Comparison of ENCODE assay signal across 9 cellular contexts in the genomic region with DNA sequence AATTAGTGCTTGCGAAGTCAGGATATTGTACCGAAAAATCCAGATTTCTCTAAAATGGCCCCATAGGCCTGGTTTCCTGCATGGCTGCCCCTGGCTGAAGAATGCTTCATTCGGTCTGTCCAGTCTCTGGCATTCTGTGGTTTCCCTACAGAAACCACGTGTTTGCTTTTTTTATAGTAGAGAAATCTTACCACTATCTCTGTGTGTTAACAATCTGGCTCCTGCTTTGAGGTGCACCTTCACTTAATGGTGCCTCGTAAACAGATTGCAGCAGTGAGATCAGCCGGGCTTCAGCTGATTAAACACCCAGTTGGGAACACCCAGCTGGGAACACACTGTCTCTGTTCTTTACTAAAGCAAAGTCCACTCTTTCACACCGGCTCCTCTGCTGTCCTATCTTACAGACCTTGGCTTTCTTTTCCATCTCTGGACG. TPM values are rescaled to one million over a fixed set of nuclear protein-coding genes. Genes with fewer than 3 reads are reported as not detected.
DNase-seq lines count a peak whose midpoint lies in the region; ATAC-seq and TF ChIP-seq lines count a peak whose summit lies in the region.
"Had no signal": no experiment of that assay in that cellular context is flagged by ENCODE, and none has a peak within 500 bp of the region (broad histone marks: within the 10 kb centered on the region; RNA-seq: fewer than 3 reads in every experiment).

No MANE protein-coding gene starts in this region.

- no TSS peak for BruUV-seq in HCT116 (replicated peaks; lab: Mats Ljungman, UMichigan)

- no peak overlapping the region for H3K4me3 Mint-ChIP-seq in activated CD8-positive, alpha-beta T cell treated with anti-CD3 and anti-CD28 coated beads for 36 hours

- intact Hi-C loops in HCT116 (cut with micrococcal nuclease): no loop called here
- intact Hi-C loops in activated CD8-positive, alpha-beta T cell treated with anti-CD3 and anti-CD28 coated beads for 36 hours (cut with micrococcal nuclease): no loop called here
- intact Hi-C loops in right lobe of liver (cut with DNase I): loop anchor here in 1 of 2 donors (10.0 kb wide), 1 partner anchor 123 kb away; the partner anchor contains the start of gene KLHDC2

- no peaks in the 10 kb centered on the region for H3K9me3 ChIP-seq in HCT116 (ENCODE audit: control insufficient read depth in 1 of 2, insufficient read depth in 1 of 2, low read depth in 1 of 2, low read length in 2 of 2)
- H3K9me3 ChIP-seq in right lobe of liver: no peaks in the 10 kb centered on the region

- H3K27me3 ChIP-seq in HCT116 (ENCODE audit: insufficient read depth, low read length) (no peaks in the 10 kb centered on the region), right lobe of liver (no peaks in the 10 kb centered on the region)

- H3K4me1 Mint-ChIP-seq in activated CD8-positive, alpha-beta T cell treated with anti-CD3 and anti-CD28 coated beads for 36 hours (ENCODE audit: low read depth): peaks cover 44% of the 10 kb centered on the region

- no peak for TF ChIP-seq CTCF in AG10803 (conservative IDR thresholded peaks at IDR 0.05; ENCODE audit: low read length)
- no peak for TF ChIP-seq CTCF in HCT116 (IDR thresholded peaks at IDR 0.05 in 2 of 3, conservative IDR thresholded peaks at IDR 0.05 in 1 of 3; ENCODE audit: borderline replicate concordance in 1 of 3, insufficient read depth in 1 of 3, low read depth in 2 of 3, low read length in 2 of 3)
- TF ChIP-seq CTCF in activated CD8-positive, alpha-beta T cell treated with anti-CD3 and anti-CD28 coated beads for 36 hours (IDR thresholded peaks at IDR 0.05): no peak
- TF ChIP-seq CTCF in right lobe of liver (IDR thresholded peaks at IDR 0.05): no peak
- TF ChIP-seq CTCF in RWPE1 (conservative IDR thresholded peaks at IDR 0.05; ENCODE audit: low read depth): no peak

- H3K27ac ChIP-seq in HCT116 (ENCODE audit: low read depth, low read length): no peak overlapping the region
- H3K27ac ChIP-seq in right lobe of liver: peak overlapping the region; percentile 35 to 86 (median 78)
- no peak overlapping the region for H3K27ac ChIP-seq in RWPE1

- peaks cover 38% of the 10 kb centered on the region for H3K79me2 ChIP-seq in HCT116 (ENCODE audit: insufficient read depth, low read length)

- WGBS in right lobe of liver (ENCODE audit: insufficient coverage, low coverage, low lambda C conversion rate, missing lambda C conversion rate): 33% methylated on average over 8 of the region's 8 CpGs

- no peak for TF ChIP-seq POLR2A in HCT116 (IDR thresholded peaks at IDR 0.05; ENCODE audit: borderline replicate concordance, extremely low read depth, insufficient read depth, insufficient read length)
- peak; percentile 7 for TF ChIP-seq POLR2A in right lobe of liver (IDR thresholded peaks at IDR 0.05)
- no peak for TF ChIP-seq POLR2A in GM18505 (IDR thresholded peaks at IDR 0.05; ENCODE audit: borderline replicate concordance, extremely low read depth, insufficient read depth, insufficient read length)

- H3K36me3 ChIP-seq in HCT116 (ENCODE audit: control insufficient read depth in 1 of 2, insufficient read depth in 2 of 2, low read length in 2 of 2): peaks cover 3 to 14% of the 10 kb centered on the region in 2 experiments; a peak in 1 of 4 replicates
- H3K36me3 ChIP-seq in right lobe of liver: peaks cover 0 to 6% (median 2%) of the 10 kb centered on the region in 4 donors

- POLR2A ChIA-PET in HCT116 (lab: Charles Lee) (no interaction called here), RWPE1 (lab: Yijun Ruan, JAX; ENCODE audit: low non-redundant PET) (no interaction called here)
- POLR2A ChIA-PET in activated CD8-positive, alpha-beta T cell treated with anti-CD3 and anti-CD28 coated beads for 36 hours (lab: Charles Lee): interaction anchor here (0.7 to 0.9 kb wide), 2 partner anchors 43 to 190 kb away, joined by 3 read pairs; partner anchors contain the start of gene LRR1

- no peak for TF ChIP-seq RAD21 in HCT116 (IDR thresholded peaks at IDR 0.05; ENCODE audit: low read depth)

- H3K27me3 Mint-ChIP-seq in activated CD8-positive, alpha-beta T cell treated with anti-CD3 and anti-CD28 coated beads for 36 hours: no peaks in the 10 kb centered on the region

- peak; percentile 14; the same call in 1 of the 2 replicates for ATAC-seq in HCT116
- no peak for ATAC-seq in activated CD8-positive, alpha-beta T cell treated with anti-CD3 and anti-CD28 coated beads for 36 hours
- ATAC-seq in right lobe of liver: peak; percentile 93 to 96 (median 94)
- ATAC-seq in GM18505 (IDR thresholded peaks at IDR 0.05; ENCODE audit: unreplicated experiment): no peak

- no peaks in the 10 kb centered on the region; the same call in 1 of the 2 replicates for H4K20me1 ChIP-seq in HCT116 (ENCODE audit: insufficient read depth)

- no peak overlapping the region for H3K4me2 ChIP-seq in HCT116 (ENCODE audit: low read length)

- H3K9me2 ChIP-seq in HCT116 (ENCODE audit: insufficient read depth): no peaks in the 10 kb centered on the region

- no peak overlapping the region for H2AFZ ChIP-seq in HCT116 (ENCODE audit: low read depth, low read length, poor library complexity, severe bottlenecking)

- peaks cover 0 to 2% of the 10 kb centered on the region in 2 experiments; a peak in 1 of 4 replicates for H3K4me1 ChIP-seq in HCT116 (ENCODE audit: control insufficient read depth in 1 of 2, insufficient read depth in 2 of 2, low read length in 2 of 2)
- H3K4me1 ChIP-seq in right lobe of liver: peaks cover 0 to 47% (median 16%) of the 10 kb centered on the region in 4 donors

- no peaks in the 10 kb centered on the region for H3K9me3 Mint-ChIP-seq in activated CD8-positive, alpha-beta T cell treated with anti-CD3 and anti-CD28 coated beads for 36 hours

- H3K36me3 Mint-ChIP-seq in activated CD8-positive, alpha-beta T cell treated with anti-CD3 and anti-CD28 coated beads for 36 hours (ENCODE audit: low read depth): peaks cover 43% of the 10 kb centered on the region

- RAD21 ChIA-PET in HCT116 (lab: Charles Lee; ENCODE audit: low non-redundant PET in 1 of 2, low total read pairs in 2 of 2, uncharacterized antibody in 2 of 2, unreplicated experiment in 2 of 2): no interaction called here

- H3K4me3 ChIP-seq in AG10803 (ENCODE audit: low read length): no peak overlapping the region
- no peak overlapping the region for H3K4me3 ChIP-seq in HCT116 (replicated peaks in 1 of 2; ENCODE audit: low read depth in 1 of 2, low read length in 2 of 2)
- H3K4me3 ChIP-seq in right lobe of liver: peak overlapping the region in 1 of 3 donors; percentile 2

- CTCF ChIA-PET in HCT116 (lab: Charles Lee) (no interaction called here), RWPE1 (lab: Yijun Ruan, JAX) (no interaction called here)
- CTCF ChIA-PET in activated CD8-positive, alpha-beta T cell treated with anti-CD3 and anti-CD28 coated beads for 36 hours (lab: Charles Lee): interaction anchor here (1.0 kb wide), 1 partner anchor 40 kb away, joined by 3 read pairs; no protein-coding TSS in a partner anchor

- peak overlapping the region; percentile 56 for H3K27ac Mint-ChIP-seq in activated CD8-positive, alpha-beta T cell treated with anti-CD3 and anti-CD28 coated beads for 36 hours

- H3K9ac ChIP-seq in HCT116 (ENCODE audit: low read length): no peak overlapping the region

- peak; percentile 27 for DNase-seq in AG10803 (ENCODE audit: low read depth)
- no peak for DNase-seq in HCT116 (ENCODE audit: low read depth, low spot score)
- DNase-seq in activated CD8-positive, alpha-beta T cell treated with anti-CD3 and anti-CD28 coated beads for 36 hours: no peak
- DNase-seq in right lobe of liver: peak; percentile 63 to 91 (median 83)
- no peak for DNase-seq in OCI-M2 (lab: John Stamatoyannopoulos, UW; ENCODE audit: unreplicated experiment)
- no peak for DNase-seq in RWPE1 (ENCODE audit: low spot score)
- DNase-seq in stimulated activated CD4-positive, alpha-beta T cell treated with anti-CD3 and anti-CD28 coated beads, Interleukin-15, amount 100 ng/mL, for 24 hours: no peak
- DNase-seq: Karpas-422 had no signal

RNA-seq across cellular contexts. Expression of gene DNAAF2, which starts 6.7 kb away (rescaled TPM):
- total RNA-seq in HCT116 (2021; ENCODE audit: unreplicated experiment) (13.7 TPM), right lobe of liver (1 to 10 TPM; 2.6 to 9.7 (median 6.0) TPM)
- polyA plus RNA-seq in HCT116 (2012): 6.0 and 6.9 TPM in 2 replicates
- total RNA-seq in activated CD8-positive, alpha-beta T cell treated with anti-CD3 and anti-CD28 coated beads for 36 hours: 10 to 100 TPM; 10.4 to 11.0 TPM

RNA-seq across cellular contexts. Expression of gene MGAT2, which starts 21.1 kb away (rescaled TPM):
- total RNA-seq in HCT116 (2021; ENCODE audit: unreplicated experiment): 22.9 TPM
- polyA plus RNA-seq in HCT116 (2012): 8.5 and 12.1 TPM in 2 replicates
- 10 to 100 TPM; 30.2 to 32.7 TPM for total RNA-seq in activated CD8-positive, alpha-beta T cell treated with anti-CD3 and anti-CD28 coated beads for 36 hours
- 10 to 100 TPM; 26.1 to 37.0 (median 30.5) TPM for total RNA-seq in right lobe of liver

RNA-seq across cellular contexts. Expression of gene RPL36AL, which starts 21.3 kb away (rescaled TPM):
- total RNA-seq in HCT116 (2021; ENCODE audit: unreplicated experiment) (212 TPM), right lobe of liver (100 to 1,000 TPM in 2 of 6 experiments, 10 to 100 TPM in 4; 67.4 to 157 (median 82.7) TPM)
- 349 and 403 TPM in 2 replicates for polyA plus RNA-seq in HCT116 (2012)
- total RNA-seq in activated CD8-positive, alpha-beta T cell treated with anti-CD3 and anti-CD28 coated beads for 36 hours: 100 to 1,000 TPM; 214 to 231 TPM

RNA-seq across cellular contexts. Expression of gene LRR1, which starts 43.0 kb away (rescaled TPM):
- total RNA-seq in HCT116 (2021; ENCODE audit: unreplicated experiment) (34.6 TPM), right lobe of liver (1 to 10 TPM; 3.1 to 5.6 (median 4.3) TPM)
- polyA plus RNA-seq in HCT116 (2012): 13.1 and 20.6 TPM in 2 replicates
- 10 to 100 TPM; 44.3 to 46.4 TPM for total RNA-seq in activated CD8-positive, alpha-beta T cell treated with anti-CD3 and anti-CD28 coated beads for 36 hours

RNA-seq across cellular contexts. Expression of gene POLE2, which starts 46.3 kb away (rescaled TPM):
- total RNA-seq in HCT116 (2021; ENCODE audit: unreplicated experiment) (24.5 TPM), right lobe of liver (1 to 10 TPM in 5 of 6 experiments, under 1 TPM in 1; 0.73 to 9.0 (median 4.2) TPM)
- polyA plus RNA-seq in HCT116 (2012): 10.5 and 15.4 TPM in 2 replicates
- 10 to 100 TPM; 36.3 to 36.5 TPM for total RNA-seq in activated CD8-positive, alpha-beta T cell treated with anti-CD3 and anti-CD28 coated beads for 36 hours

Comparison
In these comparisons a context has a peak if more than half of its experiments do, and no peak if none do; other contexts are left out.
1. DNase-seq: peak in AG10803 (single experiment) and right lobe of liver (3 of 3); none in HCT116 (single experiment), activated CD8-positive, alpha-beta T cell treated with anti-CD3 and anti-CD28 coated beads for 36 hours (single experiment), OCI-M2 (single experiment), RWPE1 (single experiment) and stimulated activated CD4-positive, alpha-beta T cell treated with anti-CD3 and anti-CD28 coated beads, Interleukin-15, amount 100 ng/mL, for 24 hours (single experiment).
2. ATAC-seq: peak in HCT116 (single experiment) and right lobe of liver (4 of 4); none in activated CD8-positive, alpha-beta T cell treated with anti-CD3 and anti-CD28 coated beads for 36 hours (single experiment) and GM18505 (single experiment).
3. H3K27ac ChIP-seq: peak in right lobe of liver (3 of 3); none in HCT116 (single experiment) and RWPE1 (single experiment).